21 cellular contexts compared by ENCODE assay signal in the genomic region with DNA sequence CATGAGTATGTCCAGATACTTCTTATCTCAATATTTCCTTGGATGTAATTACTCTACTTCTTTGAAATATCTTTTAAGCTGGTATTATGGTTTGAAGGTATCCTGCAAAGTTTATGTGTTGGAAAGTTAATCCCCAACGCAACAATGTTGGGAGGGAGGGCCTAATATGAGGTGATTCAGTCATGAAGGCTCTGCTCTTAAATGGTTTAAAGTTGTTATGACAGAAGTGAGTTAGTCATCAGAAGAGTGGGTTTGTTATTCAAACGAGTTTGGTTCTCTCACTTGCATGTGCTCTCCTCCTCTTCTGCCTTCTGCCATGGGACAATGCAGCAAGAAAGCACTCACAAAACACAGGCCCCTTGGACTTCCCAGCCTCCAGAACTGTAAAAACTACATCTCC.
DNase-seq lines count a peak whose midpoint lies in the region; FAIRE-seq and TF ChIP-seq lines count a peak whose summit lies in the region.
"Had no signal": no experiment of that assay in that cellular context is flagged by ENCODE, and none has a peak within 500 bp of the region (broad histone marks: within the 10 kb centered on the region; RNA-seq: fewer than 3 reads in every experiment).

No MANE protein-coding gene starts in this region.

- CTCF ChIA-PET in mammary epithelial cell (lab: Charles Lee; ENCODE audit: low non-redundant PET), result no interaction called here

- no peak overlapping the region for H2AFZ ChIP-seq in mammary epithelial cell (ENCODE audit: low read depth, low read length)

- H3K4me3 ChIP-seq in mammary epithelial cell (replicated peaks in 1 of 3; ENCODE audit: insufficient read depth in 1 of 3, low read depth in 2 of 3, low read length in 3 of 3) (no peak overlapping the region), right atrium auricular region (no peak overlapping the region)
- H3K4me3 ChIP-seq: esophagus muscularis mucosa, K562, mucosa of descending colon had no signal

- TF ChIP-seq CTCF in mammary epithelial cell (conservative IDR thresholded peaks at IDR 0.05 in 1 of 2, IDR thresholded peaks at IDR 0.05 in 1 of 2; ENCODE audit: extremely low read depth in 1 of 2, insufficient read depth in 1 of 2, low read depth in 1 of 2, low read length in 2 of 2), result no peak
- no peak for TF ChIP-seq CTCF in right atrium auricular region (IDR thresholded peaks at IDR 0.05)

- dilution Hi-C loops in mammary epithelial cell (cut with HindIII; ENCODE audit: low sequenced_read_pairs), result no loop called here

- WGBS in mammary epithelial cell (ENCODE audit: low coverage, missing lambda C conversion rate), result 50% methylated on average over 2 of the region's 2 CpGs

- no peak overlapping the region for H3K4me2 ChIP-seq in mammary epithelial cell (ENCODE audit: insufficient read depth, low read depth, low read length)

- no peaks in the 10 kb centered on the region for H4K20me1 ChIP-seq in mammary epithelial cell (ENCODE audit: insufficient read depth, low read length)

- H3K79me2 ChIP-seq in mammary epithelial cell (ENCODE audit: insufficient read depth, low read length), result no peaks in the 10 kb centered on the region

- DNase-seq in EL (peak; percentile 58), HTR-8/SVneo (ENCODE audit: insufficient read length, low spot score) (no peak), mammary epithelial cell (peak; percentile 71), iris pigment epithelial cell (ENCODE audit: low read depth) (peak; percentile 81), HUDEP-2 (lab: John Stamatoyannopoulos, UW; ENCODE audit: unreplicated experiment in 76 of 76) (no peak), posterior cingulate gyrus (no peak), right atrium auricular region (ENCODE audit: low spot score) (no peak)
- DNase-seq in activated CD4-positive, alpha-beta T cell treated with anti-CD3 and anti-CD28 coated beads, Interleukin-2, amount 50 U/mL, for 4 hours, result no peak
- DNase-seq: activated CD8-positive, alpha-beta memory T cell treated with anti-CD3 and anti-CD28 coated beads, Interleukin-2, amount 10 ng/mL, durations not matched to agents 7 days and 5 days; AML-193; dermis blood vessel endothelial cell; left cardiac atrium; mucosa of descending colon; NCI-H1417; NCI-H2227 treated with DMSO at 0.1 percent for 48 hours; NK-92 treated with Interleukin-12 subunit alpha and Interleukin-12 subunit beta, amount 100 ng/mL, for 24 hours; Right ventricle myocardium superior; stimulated activated CD4-positive, alpha-beta T cell treated with anti-CD3 and anti-CD28 coated beads, Interleukin-4, amount 100 ng/mL, for 1 hour; T-helper 1 cell had no signal

- intact Hi-C loops in mammary epithelial cell (cut with micrococcal nuclease), result no loop called here
- intact Hi-C loops in posterior cingulate gyrus (cut with DNase I), result no loop called here

- H3K27me3 ChIP-seq in mammary epithelial cell (ENCODE audit: insufficient read depth, low read length) (no peaks in the 10 kb centered on the region), right atrium auricular region (no peaks in the 10 kb centered on the region)
- H3K27me3 ChIP-seq: esophagus muscularis mucosa had no signal

- no peaks in the 10 kb centered on the region for H3K36me3 ChIP-seq in mammary epithelial cell (ENCODE audit: insufficient read depth, low read length)
- no peaks in the 10 kb centered on the region for H3K36me3 ChIP-seq in right atrium auricular region
- H3K36me3 ChIP-seq: esophagus muscularis mucosa had no signal

- peak; percentile 31 for FAIRE-seq in HTR-8/SVneo (lab: Jason Lieb, UNC)
- FAIRE-seq: K562 had no signal

- H3K4me1 ChIP-seq in mammary epithelial cell (ENCODE audit: insufficient read depth, low read length), result no peaks in the 10 kb centered on the region
- no peaks in the 10 kb centered on the region for H3K4me1 ChIP-seq in right atrium auricular region

- peak overlapping the region; percentile 57 for H3K27ac ChIP-seq in mammary epithelial cell (ENCODE audit: insufficient read depth, low read depth, low read length)
- H3K27ac ChIP-seq in right atrium auricular region, result no peak overlapping the region
- H3K27ac ChIP-seq: esophagus muscularis mucosa had no signal

- H3K9me3 ChIP-seq in mammary epithelial cell (replicated peaks; ENCODE audit: insufficient read depth, low read length) (no peaks in the 10 kb centered on the region), right atrium auricular region (no peaks in the 10 kb centered on the region)
- H3K9me3 ChIP-seq: esophagus muscularis mucosa, mucosa of descending colon had no signal

- no TSS peak for BruUV-seq in mammary epithelial cell (replicated peaks; lab: Mats Ljungman, UMichigan)

- in situ Hi-C loops in mammary epithelial cell (cut with MboI; ENCODE audit: low sequenced_read_pairs in 2 of 2), result no loop called here

- H3K9ac ChIP-seq in mammary epithelial cell (ENCODE audit: insufficient read depth, low read length), result no peak overlapping the region

Comparison
In these comparisons a context has a peak if more than half of its experiments do, and no peak if none do; other contexts are left out.
1. DNase-seq: peak in EL (single experiment), mammary epithelial cell (single experiment) and iris pigment epithelial cell (single experiment); none in HTR-8/SVneo (single experiment), HUDEP-2 (0 of 76), activated CD4-positive, alpha-beta T cell treated with anti-CD3 and anti-CD28 coated beads, Interleukin-2, amount 50 U/mL, for 4 hours (0 of 2), posterior cingulate gyrus (0 of 10) and right atrium auricular region (single experiment).